In the genomic region with DNA sequence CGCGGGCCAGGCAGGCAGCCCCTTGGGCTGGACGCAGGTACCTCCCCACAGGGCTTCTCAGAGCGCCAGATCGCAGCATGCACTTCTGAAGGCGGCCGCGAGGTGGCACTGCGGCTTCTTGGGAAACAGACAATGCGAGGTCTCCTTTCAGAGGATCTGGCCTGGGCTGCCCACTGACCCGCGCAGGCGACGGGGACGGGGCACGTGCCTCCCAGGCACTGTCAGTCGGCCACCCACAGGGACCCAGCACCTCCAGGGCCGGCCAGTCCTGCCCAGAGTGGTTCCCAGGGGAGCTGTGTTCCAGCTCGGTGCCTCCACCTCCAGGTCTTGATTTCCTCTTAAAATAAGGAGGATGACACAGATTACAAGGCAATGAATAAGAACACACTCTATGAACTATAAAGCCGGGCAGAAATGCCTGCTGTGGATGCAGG, we compare ENCODE assay signal across 7 cellular contexts. TPM values are rescaled to one million over a fixed set of nuclear protein-coding genes. Genes with fewer than 3 reads are reported as not detected.
DNase-seq lines count a peak whose midpoint lies in the region; ATAC-seq, FAIRE-seq and TF ChIP-seq lines count a peak whose summit lies in the region.

No MANE protein-coding gene starts in this region.

- peaks cover 3% of the 10 kb centered on the region for H3K4me1 Mint-ChIP-seq in activated naive CD8-positive, alpha-beta T cell treated with anti-CD3 and anti-CD28 coated beads, Interleukin-2, amount 10 ng/mL, durations not matched to agents 7 days and 5 days

- peaks cover 26% of the 10 kb centered on the region for H3K27me3 Mint-ChIP-seq in activated naive CD8-positive, alpha-beta T cell treated with anti-CD3 and anti-CD28 coated beads, Interleukin-2, amount 10 ng/mL, durations not matched to agents 7 days and 5 days

- H3K36me3 Mint-ChIP-seq in activated naive CD8-positive, alpha-beta T cell treated with anti-CD3 and anti-CD28 coated beads, Interleukin-2, amount 10 ng/mL, durations not matched to agents 7 days and 5 days: no peaks in the 10 kb centered on the region

- peak overlapping the region; percentile 59 for H3K4me3 Mint-ChIP-seq in activated naive CD8-positive, alpha-beta T cell treated with anti-CD3 and anti-CD28 coated beads, Interleukin-2, amount 10 ng/mL, durations not matched to agents 7 days and 5 days

- no peaks in the 10 kb centered on the region for H3K27me3 ChIP-seq in psoas muscle (ENCODE audit: insufficient read depth in 3 of 3, low read length in 2 of 3)

- H3K4me3 ChIP-seq in psoas muscle: no peak overlapping the region

- intact Hi-C loops in cardiac septum (cut with DNase I) (loop anchor here (2.0 kb wide), 4 partner anchors 71 to 775 kb away; a partner anchor contains a TSS), psoas muscle (cut with DNase I) (loop anchor here (1.0 to 5.0 kb wide), 4 partner anchors 503 to 868 kb away; no protein-coding TSS in a partner anchor)

- H3K27ac Mint-ChIP-seq in activated naive CD8-positive, alpha-beta T cell treated with anti-CD3 and anti-CD28 coated beads, Interleukin-2, amount 10 ng/mL, durations not matched to agents 7 days and 5 days: no peak overlapping the region

- H3K36me3 ChIP-seq in psoas muscle (ENCODE audit: insufficient read depth in 1 of 2, low read depth in 1 of 2): no peaks in the 10 kb centered on the region

- in situ Hi-C loops in GM13977 (cut with MboI; ENCODE audit: low pct_unique_long_range_greater_than_20kb, low sequenced_read_pairs, unreplicated experiment): no loop called here

- FAIRE-seq in urothelium cell line (lab: Jason Lieb, UNC): peak; percentile 17

- POLR2A ChIA-PET in activated naive CD8-positive, alpha-beta T cell treated with anti-CD3 and anti-CD28 coated beads, Interleukin-2, amount 10 ng/mL, durations not matched to agents 7 days and 5 days (lab: Charles Lee): no interaction called here

- no peaks in the 10 kb centered on the region for H3K4me1 ChIP-seq in psoas muscle

- H3K9me3 ChIP-seq in psoas muscle: peaks cover 5% of the 10 kb centered on the region

- 2 to 4% (median 2%) methylated on average over 18 to 20 of the region's 20 CpGs for WGBS in psoas muscle, 3 donors

- DNase-seq in GM13977 (ENCODE audit: low spot score) (peak; percentile 86), NCI-H128 (lab: John Stamatoyannopoulos, UW; ENCODE audit: unreplicated experiment) (peak; percentile 62), T follicular helper cell (ENCODE audit: low read depth) (peak; percentile 49), cardiac septum (ENCODE audit: low spot score) (peak; percentile 90), psoas muscle (peak; percentile 82 to 88), urothelium cell line (ENCODE audit: low spot score) (peak; percentile 81)
- peak; percentile 85 for DNase-seq in activated naive CD8-positive, alpha-beta T cell treated with anti-CD3 and anti-CD28 coated beads, Interleukin-2, amount 10 ng/mL, durations not matched to agents 7 days and 5 days

- TF ChIP-seq CTCF in GM13977 (IDR thresholded peaks at IDR 0.05; ENCODE audit: extremely low read depth, insufficient read depth, missing control alignments) (peak; percentile 97), psoas muscle (IDR thresholded peaks at IDR 0.05) (peak; percentile 98)

- peak; percentile 70 for ATAC-seq in activated naive CD8-positive, alpha-beta T cell treated with anti-CD3 and anti-CD28 coated beads, Interleukin-2, amount 10 ng/mL, durations not matched to agents 7 days and 5 days (ENCODE audit: low read depth)
- peak; percentile 92 to 98 (median 94) for ATAC-seq in psoas muscle

- H3K9me3 Mint-ChIP-seq in activated naive CD8-positive, alpha-beta T cell treated with anti-CD3 and anti-CD28 coated beads, Interleukin-2, amount 10 ng/mL, durations not matched to agents 7 days and 5 days: peaks cover 3% of the 10 kb centered on the region

- no peak overlapping the region for H3K27ac ChIP-seq in psoas muscle

RNA-seq across cellular contexts. Expression of a gene that starts 24.4 kb away (rescaled TPM):
- 1 to 10 TPM; 1.1 to 1.5 TPM for total RNA-seq in activated naive CD8-positive, alpha-beta T cell treated with anti-CD3 and anti-CD28 coated beads, Interleukin-2, amount 10 ng/mL, durations not matched to agents 7 days and 5 days
- 5.1 TPM for total RNA-seq in cardiac septum
- 1 to 10 TPM; 5.0 to 9.6 (median 7.9) TPM for total RNA-seq in psoas muscle
- 1 to 10 TPM; 1.6 to 4.6 (median 3.7) TPM for polyA plus RNA-seq in psoas muscle

RNA-seq across cellular contexts. Expression of a gene that starts 24.7 kb away (rescaled TPM):
- 1 to 10 TPM; 5.6 to 7.8 TPM for total RNA-seq in activated naive CD8-positive, alpha-beta T cell treated with anti-CD3 and anti-CD28 coated beads, Interleukin-2, amount 10 ng/mL, durations not matched to agents 7 days and 5 days
- total RNA-seq in cardiac septum (12.1 TPM), psoas muscle (1 to 10 TPM; 2.4 to 3.5 (median 2.9) TPM)
- 10 to 100 TPM in 1 of 3 donors, 1 to 10 TPM in 2; 3.8 to 13.8 (median 4.8) TPM for polyA plus RNA-seq in psoas muscle
